8 cellular contexts compared by ENCODE assay signal in the genomic region with DNA sequence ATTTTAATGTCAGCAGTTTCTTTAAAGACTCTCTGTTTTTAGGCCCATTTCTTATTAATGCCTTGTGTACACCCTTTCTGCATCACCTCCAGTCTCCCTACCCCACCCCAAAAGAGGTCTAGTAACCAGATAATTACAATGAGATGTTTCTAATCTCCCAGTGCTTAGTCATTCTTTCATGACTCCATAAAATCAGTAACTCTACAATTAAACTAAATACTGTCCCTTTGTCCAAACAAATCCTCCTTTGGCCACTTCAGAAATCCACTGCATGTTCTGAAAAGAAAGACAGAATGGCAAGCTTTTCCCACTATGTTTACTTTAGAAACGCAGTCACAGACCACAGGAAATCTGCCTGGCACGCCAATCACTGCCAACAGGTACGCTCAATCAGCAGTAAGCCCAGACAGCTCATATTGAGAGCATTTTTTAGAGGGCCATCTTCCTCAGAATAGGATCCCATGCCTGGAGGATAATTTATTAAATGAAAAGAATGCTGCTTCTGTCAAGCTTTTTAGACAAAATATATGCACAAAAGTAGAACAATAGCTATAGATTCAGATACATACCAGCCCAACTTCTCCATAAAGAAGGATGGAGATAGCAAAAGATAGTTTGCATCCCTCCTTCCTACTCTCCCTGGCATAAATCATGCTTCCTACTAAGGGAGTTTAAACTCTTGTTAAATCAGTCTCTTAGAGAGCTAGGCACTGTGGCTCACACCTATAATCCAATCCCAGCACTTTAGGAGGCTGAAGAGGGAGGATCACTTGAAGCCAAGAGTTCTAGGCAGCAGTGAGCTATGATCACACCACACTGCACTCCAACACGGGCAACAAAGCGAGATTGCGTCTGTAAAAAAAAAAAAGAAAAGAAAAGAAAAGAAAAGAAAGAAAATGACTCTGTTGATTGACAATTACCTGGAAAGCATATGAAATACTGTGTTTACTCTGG.
DNase-seq lines count a peak whose midpoint lies in the region; ATAC-seq and TF ChIP-seq lines count a peak whose summit lies in the region.

No MANE protein-coding gene starts in this region.

- H3K4me1 ChIP-seq in RWPE2 (ENCODE audit: insufficient read depth, poor library complexity, severe bottlenecking): peaks cover 30% of the 10 kb centered on the region

- peaks cover 9% of the 10 kb centered on the region; the same call in 1 of the 2 replicates for H3K36me3 ChIP-seq in RWPE2 (ENCODE audit: low read depth)

- peak; percentile 97 for ATAC-seq in RWPE2 (ENCODE audit: low read depth)
- no peak for ATAC-seq in HG03342 (IDR thresholded peaks at IDR 0.05; ENCODE audit: unreplicated experiment)
- ATAC-seq in HG03108 (IDR thresholded peaks at IDR 0.05; ENCODE audit: unreplicated experiment): no peak
- ATAC-seq in HG03439 (IDR thresholded peaks at IDR 0.05; ENCODE audit: unreplicated experiment): no peak

- no peak overlapping the region for H3K4me3 ChIP-seq in RWPE2 (ENCODE audit: severe bottlenecking)

- DNase-seq in stimulated activated CD4-positive, alpha-beta T cell treated with anti-CD3 and anti-CD28 coated beads, Interleukin-1b, Interleukin-23, amount 100 ng/mL, for 48 hours: peak; percentile 9
- no peak for DNase-seq in stimulated activated CD4-positive, alpha-beta T cell treated with anti-CD3 and anti-CD28 coated beads, Interleukin-12 subunit alpha, Interleukin-12 subunit beta, amount 100 ng/mL, for 4 hours
- DNase-seq in RWPE2 (ENCODE audit: low spot score): no peak
- peak; percentile 52 for DNase-seq in fibroblast of peridontal ligament (ENCODE audit: extremely low read depth)
- DNase-seq in NCI-H1048 (lab: John Stamatoyannopoulos, UW): no peak

- TF ChIP-seq CTCF in RWPE2 (IDR thresholded peaks at IDR 0.05; ENCODE audit: poor library complexity, severe bottlenecking): no peak

- H3K27ac ChIP-seq in RWPE2 (ENCODE audit: poor library complexity, severe bottlenecking): peak overlapping the region; percentile 95

- no peaks in the 10 kb centered on the region for H3K27me3 ChIP-seq in RWPE2 (ENCODE audit: insufficient read depth, poor library complexity, severe bottlenecking)

- H3K9me3 ChIP-seq in RWPE2 (ENCODE audit: severe bottlenecking): peaks cover 2% of the 10 kb centered on the region

Comparison
In these comparisons a context has a peak if more than half of its experiments do, and no peak if none do; other contexts are left out.
1. DNase-seq: peak in stimulated activated CD4-positive, alpha-beta T cell treated with anti-CD3 and anti-CD28 coated beads, Interleukin-1b, Interleukin-23, amount 100 ng/mL, for 48 hours (single experiment) and fibroblast of peridontal ligament (single experiment); none in stimulated activated CD4-positive, alpha-beta T cell treated with anti-CD3 and anti-CD28 coated beads, Interleukin-12 subunit alpha, Interleukin-12 subunit beta, amount 100 ng/mL, for 4 hours (single experiment), RWPE2 (single experiment) and NCI-H1048 (single experiment).